1 cellular context compared by ENCODE assay signal in genomic region chr17:64975318-64976087, GRCh38.
A peak's percentile ranks its signal among the peaks of the same experiment; 100 is the strongest.
TF ChIP-seq lines count a peak whose summit lies in the region.

No MANE protein-coding gene starts in this region.

TF ChIP-seq in HEK293, 187 proteins besides CTCF, POLR2A, EP300 and RAD21 (continued from another document and continues in another):
- TF ChIP-seq REST (tag by site-specific recombination; IDR thresholded peaks at IDR 0.05) (no peak), ZNF510 (tag by site-specific recombination; IDR thresholded peaks at IDR 0.05; ENCODE audit: insufficient replicate concordance) (no peak), ZNF488 (tag by site-specific recombination; IDR thresholded peaks at IDR 0.05) (no peak), ZNF426 (tag by site-specific recombination; IDR thresholded peaks at IDR 0.05) (no peak), ZBTB17 (tag by site-specific recombination; IDR thresholded peaks at IDR 0.05) (peak; percentile 54), ZNF596 (tag by site-specific recombination; IDR thresholded peaks at IDR 0.05) (no peak), ZNF843 (tag by site-specific recombination; IDR thresholded peaks at IDR 0.05) (no peak), ZNF600 (tag by site-specific recombination; IDR thresholded peaks at IDR 0.05) (peak; percentile 9), ZNF394 (tag by site-specific recombination; IDR thresholded peaks at IDR 0.05; ENCODE audit: borderline replicate concordance) (peak; percentile 35; the same call in 1 of the 2 replicates), ZSCAN30 (tag by site-specific recombination; IDR thresholded peaks at IDR 0.05) (peak; percentile 63; the same call in 1 of the 2 replicates), ZNF148 (tag by site-specific recombination; IDR thresholded peaks at IDR 0.05; ENCODE audit: borderline replicate concordance) (no peak), ZNF280C (tag by site-specific recombination; IDR thresholded peaks at IDR 0.05) (no peak), ZNF398 (tag by site-specific recombination; IDR thresholded peaks at IDR 0.05) (peak; percentile 75), ELK4 (IDR thresholded peaks at IDR 0.05; ENCODE audit: borderline replicate concordance, low read depth, low read length) (no peak), TSHZ1 (tag by site-specific recombination; IDR thresholded peaks at IDR 0.05; ENCODE audit: borderline replicate concordance) (no peak), ZNF560 (tag by site-specific recombination; IDR thresholded peaks at IDR 0.05; ENCODE audit: borderline replicate concordance) (no peak), PRDM10 (tag by site-specific recombination; IDR thresholded peaks at IDR 0.05) (peak; percentile 23; the same call in 1 of the 2 replicates), MEIS1 (CRISPR knock-in tag; IDR thresholded peaks at IDR 0.05; ENCODE audit: borderline replicate concordance) (no peak), KLF16 (tag by site-specific recombination; IDR thresholded peaks at IDR 0.05) (0 out of 2 replicates have a peak, but pooled peaks have one; percentile 23), TCF7L2 (IDR thresholded peaks at IDR 0.05; ENCODE audit: borderline replicate concordance, low read depth, low read length) (no peak), ZNF558 (tag by site-specific recombination; IDR thresholded peaks at IDR 0.05) (no peak), MZF1 (tag by site-specific recombination; IDR thresholded peaks at IDR 0.05; ENCODE audit: borderline replicate concordance) (no peak), ZSCAN23 (tag by site-specific recombination; IDR thresholded peaks at IDR 0.05) (no peak), ZBTB11 (tag by site-specific recombination; conservative IDR thresholded peaks at IDR 0.05; ENCODE audit: low read depth) (peak; percentile 78), ZNF837 (tag by site-specific recombination; IDR thresholded peaks at IDR 0.05) (no peak), ZNF785 (tag by site-specific recombination; IDR thresholded peaks at IDR 0.05) (peak; percentile 69; the same call in 1 of the 2 replicates), ZNF626 (tag by site-specific recombination; IDR thresholded peaks at IDR 0.05) (no peak), ZNF146 (tag by site-specific recombination; IDR thresholded peaks at IDR 0.05) (no peak), ZXDB (tag by site-specific recombination; IDR thresholded peaks at IDR 0.05) (peak; percentile 83)
